25 cellular contexts compared by ENCODE assay signal in the genomic region with DNA sequence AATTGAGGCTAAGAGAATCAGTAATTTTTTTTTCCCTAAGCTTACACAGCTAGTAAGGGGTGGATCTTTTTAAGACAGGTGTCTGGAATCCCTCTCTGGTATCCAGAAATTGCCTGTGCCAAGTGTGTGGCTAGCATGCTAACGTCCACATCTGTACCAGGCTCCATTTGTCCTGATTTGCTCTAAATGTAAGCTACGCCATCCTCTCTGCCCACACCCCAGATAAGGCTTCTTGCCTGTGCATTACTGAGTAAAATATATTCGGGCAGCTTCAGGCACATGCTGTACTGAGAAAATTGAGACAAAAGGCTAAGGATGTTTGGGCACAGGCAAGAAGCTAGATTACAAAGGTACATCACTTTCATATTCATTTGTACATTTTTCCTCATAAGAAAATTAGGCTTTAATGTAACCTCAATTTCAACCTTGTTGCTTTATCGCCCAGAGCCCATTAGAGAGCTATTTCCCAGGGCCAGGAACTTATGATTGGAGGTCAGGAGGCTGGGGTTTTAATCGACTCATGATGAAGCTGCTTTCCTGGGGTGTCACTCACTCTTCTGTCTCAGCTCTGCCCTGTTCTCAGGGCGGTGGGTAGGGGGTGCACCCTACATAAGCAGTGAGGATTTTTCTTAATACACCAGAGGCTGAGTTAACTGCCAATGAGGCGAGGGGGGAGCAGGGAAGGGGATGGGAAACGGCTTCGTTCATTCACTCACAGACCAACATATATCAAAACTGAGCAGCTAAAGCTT.
"Had no signal": no experiment of that assay in that cellular context is flagged by ENCODE, and none has a peak within 500 bp of the region (broad histone marks: within the 10 kb centered on the region; RNA-seq: fewer than 3 reads in every experiment).

No MANE protein-coding gene starts in this region.

- H3K36me3 Mint-ChIP-seq: activated CD8-positive, alpha-beta memory T cell treated with anti-CD3 and anti-CD28 coated beads, Interleukin-2, amount 10 ng/mL, durations not matched to agents 7 days and 5 days; activated naive CD4-positive, alpha-beta T cell treated with anti-CD3 and anti-CD28 coated beads, Interleukin-2, amount 50 U/mL, for 24 hours; WTC11 had no signal

- H3K27ac Mint-ChIP-seq: activated CD4-positive, alpha-beta T cell treated with anti-CD3 and anti-CD28 coated beads, Interleukin-2, amount 10 ng/mL, durations not matched to agents 24 days and 14 days; activated CD8-positive, alpha-beta memory T cell treated with anti-CD3 and anti-CD28 coated beads, Interleukin-2, amount 10 ng/mL, durations not matched to agents 7 days and 5 days; activated naive CD4-positive, alpha-beta T cell treated with anti-CD3 and anti-CD28 coated beads, Interleukin-2, amount 50 U/mL, for 24 hours; activated naive CD8-positive, alpha-beta T cell treated with anti-CD3 and anti-CD28 coated beads, Interleukin-2, amount 50 U/mL, for 24 hours; activated T-cell treated with anti-CD3 and anti-CD28 coated beads, Interleukin-2, amount 50 U/mL, for 24 hours; activated T-helper 1 cell treated with anti-CD3 and anti-CD28 coated beads, Interleukin-12 subunit alpha, Interleukin-12 subunit beta, Interleukin-2, Interleukin-4 antibody, amounts not matched to agents 30 ng/mL and 10 ng/mL and 1 ng/mL, durations not matched to agents 14 hours and 24 hours and 36 hours; T-helper 1 cell treated with Interleukin-12 subunit alpha and Interleukin-12 subunit beta and Interleukin-4 antibody, amounts not matched to agents 30 μg/mL and 1 μg/mL, for 36 hours; WTC11 had no signal

- DNase-seq: activated CD4-positive, alpha-beta T cell treated with anti-CD3 and anti-CD28 coated beads for 1 hour; activated CD4-positive, alpha-beta T cell treated with anti-CD3 and anti-CD28 coated beads, Interleukin-2, amount 10 ng/mL, durations not matched to agents 24 days and 14 days; activated CD4-positive, alpha-beta T cell treated with anti-CD3 and anti-CD28 coated beads, Interleukin-2, amount 50 U/mL, for 48 hours; activated CD8-positive, alpha-beta memory T cell treated with anti-CD3 and anti-CD28 coated beads, Interleukin-2, amount 10 ng/mL, durations not matched to agents 7 days and 5 days; activated effector memory CD4-positive, alpha-beta T cell treated with Interleukin-2 at 50 U/mL for 16 hours; activated naive CD4-positive, alpha-beta T cell; activated naive CD8-positive, alpha-beta T cell treated with anti-CD3 and anti-CD28 coated beads, Interleukin-2, amount 50 U/mL, for 24 hours; activated T-cell treated with anti-CD3 and anti-CD28 coated beads, Interleukin-2, amount 50 U/mL, for 24 hours; amygdala; brain microvascular endothelial cell; Karpas-422; NCI-H1048; NCI-H146; NCI-H187 treated with DMSO at 0.1 percent for 48 hours; NCI-H2081 treated with DMSO at 0.1 percent for 48 hours; NCI-H446; NCI-H524 treated with DMSO at 0.1 percent for 48 hours; NCI-H748 treated with DMSO at 0.1 percent for 48 hours had no signal

- H3K36me3 ChIP-seq: brain microvascular endothelial cell, cardiac muscle cell had no signal

- H3K4me1 Mint-ChIP-seq: activated CD4-positive, alpha-beta T cell treated with anti-CD3 and anti-CD28 coated beads, Interleukin-2, amount 10 ng/mL, durations not matched to agents 24 days and 14 days; activated CD8-positive, alpha-beta memory T cell treated with anti-CD3 and anti-CD28 coated beads, Interleukin-2, amount 10 ng/mL, durations not matched to agents 7 days and 5 days; activated naive CD4-positive, alpha-beta T cell treated with anti-CD3 and anti-CD28 coated beads, Interleukin-2, amount 50 U/mL, for 24 hours; activated naive CD8-positive, alpha-beta T cell treated with anti-CD3 and anti-CD28 coated beads, Interleukin-2, amount 50 U/mL, for 24 hours had no signal

- H3K4me3 Mint-ChIP-seq: activated CD4-positive, alpha-beta T cell treated with anti-CD3 and anti-CD28 coated beads, Interleukin-2, amount 10 ng/mL, durations not matched to agents 24 days and 14 days; activated CD8-positive, alpha-beta memory T cell treated with anti-CD3 and anti-CD28 coated beads, Interleukin-2, amount 10 ng/mL, durations not matched to agents 7 days and 5 days; activated naive CD4-positive, alpha-beta T cell treated with anti-CD3 and anti-CD28 coated beads, Interleukin-2, amount 50 U/mL, for 24 hours; activated naive CD8-positive, alpha-beta T cell treated with anti-CD3 and anti-CD28 coated beads, Interleukin-2, amount 50 U/mL, for 24 hours; activated T-cell treated with anti-CD3 and anti-CD28 coated beads, Interleukin-2, amount 50 U/mL, for 24 hours; activated T-helper 1 cell treated with anti-CD3 and anti-CD28 coated beads, Interleukin-12 subunit alpha, Interleukin-12 subunit beta, Interleukin-2, Interleukin-4 antibody, amounts not matched to agents 30 ng/mL and 10 ng/mL and 1 ng/mL, durations not matched to agents 14 hours and 24 hours and 36 hours; T-helper 1 cell treated with Interleukin-12 subunit alpha and Interleukin-12 subunit beta and Interleukin-4 antibody, amounts not matched to agents 30 μg/mL and 1 μg/mL, for 36 hours; WTC11 had no signal

- H3K27me3 ChIP-seq: brain microvascular endothelial cell, cardiac muscle cell had no signal

- H3K27ac ChIP-seq: brain microvascular endothelial cell, cardiac muscle cell had no signal

- ATAC-seq: activated CD8-positive, alpha-beta memory T cell treated with anti-CD3 and anti-CD28 coated beads, Interleukin-2, amount 10 ng/mL, durations not matched to agents 7 days and 5 days; activated naive CD8-positive, alpha-beta T cell treated with anti-CD3 and anti-CD28 coated beads, Interleukin-2, amount 50 U/mL, for 24 hours; K562; Right ventricle myocardium inferior; WTC11 had no signal

- H3K4me3 ChIP-seq: cardiac muscle cell, K562 had no signal

- H3K9me3 Mint-ChIP-seq: activated CD4-positive, alpha-beta T cell treated with anti-CD3 and anti-CD28 coated beads, Interleukin-2, amount 10 ng/mL, durations not matched to agents 24 days and 14 days; activated naive CD4-positive, alpha-beta T cell treated with anti-CD3 and anti-CD28 coated beads, Interleukin-2, amount 50 U/mL, for 24 hours; activated naive CD8-positive, alpha-beta T cell treated with anti-CD3 and anti-CD28 coated beads, Interleukin-2, amount 50 U/mL, for 24 hours; activated T-cell treated with anti-CD3 and anti-CD28 coated beads, Interleukin-2, amount 50 U/mL, for 24 hours; activated T-helper 1 cell treated with anti-CD3 and anti-CD28 coated beads, Interleukin-12 subunit alpha, Interleukin-12 subunit beta, Interleukin-2, Interleukin-4 antibody, amounts not matched to agents 30 ng/mL and 10 ng/mL and 1 ng/mL, durations not matched to agents 14 hours and 24 hours and 36 hours; T-helper 1 cell treated with Interleukin-12 subunit alpha and Interleukin-12 subunit beta and Interleukin-4 antibody, amounts not matched to agents 30 μg/mL and 1 μg/mL, for 36 hours; WTC11 had no signal
